ENCODE assay signal across 11 cellular contexts in genomic region chr14:22597265-22597664, GRCh38. TPM values are rescaled to one million over a fixed set of nuclear protein-coding genes. Genes with fewer than 3 reads are reported as not detected.
DNase-seq lines count a peak whose midpoint lies in the region; ATAC-seq and TF ChIP-seq lines count a peak whose summit lies in the region.
"Had no signal": no experiment of that assay in that cellular context is flagged by ENCODE, and none has a peak within 500 bp of the region (broad histone marks: within the 10 kb centered on the region; RNA-seq: fewer than 3 reads in every experiment).

No MANE protein-coding gene starts in this region.

- ATAC-seq in HG03135 (IDR thresholded peaks at IDR 0.05; ENCODE audit: unreplicated experiment): no peak

- no peaks in the 10 kb centered on the region for H3K79me2 ChIP-seq in parathyroid adenoma

- DNase-seq in NCI-H82 (lab: John Stamatoyannopoulos, UW) (peak; percentile 11), NCI-H82 treated with DMSO at 0.1 percent for 48 hours (lab: John Stamatoyannopoulos, UW; ENCODE audit: unreplicated experiment) (no peak), OCI-M1 (lab: John Stamatoyannopoulos, UW) (peak; percentile 40), endothelial cell (ENCODE audit: low spot score) (no peak), middle frontal gyrus (ENCODE audit: extremely low spot score, low spot score) (no peak)
- no peak for DNase-seq in effector CD8-positive, alpha-beta T cell (lab: John Stamatoyannopoulos, UW)
- DNase-seq: MG63 had no signal

- no peak overlapping the region for H3K9ac ChIP-seq in parathyroid adenoma

- H2AFZ ChIP-seq in parathyroid adenoma: peak overlapping the region; percentile 98

- TF ChIP-seq CTCF in endothelial cell (IDR thresholded peaks at IDR 0.05; ENCODE audit: unreplicated experiment) (no peak), parathyroid adenoma (IDR thresholded peaks at IDR 0.05) (no peak)

- H3K36me3 Mint-ChIP-seq in endothelial cell (ENCODE audit: low read depth, unreplicated experiment): peaks cover 12% of the 10 kb centered on the region

- H3K9me3 Mint-ChIP-seq in endothelial cell (ENCODE audit: unreplicated experiment): no peaks in the 10 kb centered on the region

- H3K4me1 Mint-ChIP-seq in endothelial cell (ENCODE audit: unreplicated experiment): peaks cover 55% of the 10 kb centered on the region

- no peak overlapping the region for H3K27ac ChIP-seq in parathyroid adenoma

- peak overlapping the region; percentile 89 for H3K4me3 ChIP-seq in parathyroid adenoma (ENCODE audit: low read depth, low read length)

- H3K36me3 ChIP-seq in parathyroid adenoma (ENCODE audit: control insufficient read depth, insufficient read depth, low read length): no peaks in the 10 kb centered on the region
- H3K36me3 ChIP-seq: MG63 had no signal

- no peak overlapping the region for H3K4me3 Mint-ChIP-seq in endothelial cell (ENCODE audit: unreplicated experiment)

- H3K27ac Mint-ChIP-seq in endothelial cell (ENCODE audit: unreplicated experiment): peak overlapping the region; percentile 80

- H3K27me3 Mint-ChIP-seq in endothelial cell (ENCODE audit: unreplicated experiment): peaks cover 4% of the 10 kb centered on the region

- no peaks in the 10 kb centered on the region for H3K27me3 ChIP-seq in parathyroid adenoma (ENCODE audit: control insufficient read depth, insufficient read depth, low read length)
- H3K27me3 ChIP-seq: MG63, pancreas had no signal

- H3K4me1 ChIP-seq in parathyroid adenoma: peaks cover 18% of the 10 kb centered on the region

- H3K4me2 ChIP-seq in parathyroid adenoma (ENCODE audit: low read length): no peak overlapping the region

- no peaks in the 10 kb centered on the region for H3K9me3 ChIP-seq in parathyroid adenoma (ENCODE audit: control insufficient read depth, low read length)
- H3K9me3 ChIP-seq: MG63, pancreas had no signal

RNA-seq across cellular contexts. Expression of gene ABHD4, which starts 0.8 kb away (rescaled TPM):
- 77.7 TPM for total RNA-seq in endothelial cell (ENCODE audit: unreplicated experiment)

RNA-seq across cellular contexts. Expression of gene DAD1, which starts 8.2 kb away (rescaled TPM):
- 250 TPM for total RNA-seq in endothelial cell (ENCODE audit: unreplicated experiment)

RNA-seq across cellular contexts. Expression of gene OR6J1, which starts 46.9 kb away (rescaled TPM):
- total RNA-seq in endothelial cell (ENCODE audit: unreplicated experiment): not detected
- total RNA-seq: glomerular endothelial cell had no signal

Comparison
In these comparisons a context has a peak if more than half of its experiments do, and no peak if none do; other contexts are left out.
1. DNase-seq: peak in NCI-H82 (single experiment) and OCI-M1 (single experiment); none in NCI-H82 treated with DMSO at 0.1 percent for 48 hours (single experiment), endothelial cell (single experiment), effector CD8-positive, alpha-beta T cell (single experiment) and middle frontal gyrus (single experiment).